1 cellular context compared by ENCODE assay signal in genomic region chr17:82734987-82735866, GRCh38.
A peak's percentile ranks its signal among the peaks of the same experiment; 100 is the strongest.
TF ChIP-seq lines count a peak whose summit lies in the region.

Gene FN3K (plus strand): TSS chr17:82735615. CDS start chr17:82735637, 22 bp downstream.

TF ChIP-seq in H1, 55 proteins besides CTCF, POLR2A, EP300 and RAD21 (continued from another document):
- no peak for TF ChIP-seq CHD7 (IDR thresholded peaks at IDR 0.05; ENCODE audit: insufficient replicate concordance, low read length)
- TF ChIP-seq TAF7 (optimal IDR thresholded peaks at IDR 0.05; ENCODE audit: borderline replicate concordance, low read depth, low read length), result peak; percentile 49
- TF ChIP-seq SP1 (IDR thresholded peaks at IDR 0.05; ENCODE audit: low read depth, low read length), result no peak
- TF ChIP-seq KDM5A (IDR thresholded peaks at IDR 0.05; ENCODE audit: low read length), result no peak
- peak; percentile 70 for TF ChIP-seq ASH2L (IDR thresholded peaks at IDR 0.05; ENCODE audit: low read length)
- TF ChIP-seq CREB1 (IDR thresholded peaks at IDR 0.05), result peak; percentile 88
- no peak for TF ChIP-seq BACH1 (IDR thresholded peaks at IDR 0.05; ENCODE audit: low read length)
- TF ChIP-seq PHF8 (conservative IDR thresholded peaks at IDR 0.05; ENCODE audit: low read depth, low read length), result peak; percentile 88
- TF ChIP-seq KDM4A (IDR thresholded peaks at IDR 0.05; ENCODE audit: low read depth, low read length, severe bottlenecking), result peak; percentile 86
- TF ChIP-seq USF2 (IDR thresholded peaks at IDR 0.05; ENCODE audit: low read length), result no peak
- no peak; the same call in 1 of the 2 replicates for TF ChIP-seq POLR2AphosphoS5 (IDR thresholded peaks at IDR 0.05; ENCODE audit: low read depth, low read length)
- no peak for TF ChIP-seq FOSL1 (IDR thresholded peaks at IDR 0.05; ENCODE audit: insufficient read depth, low read depth, low read length)
- TF ChIP-seq RBBP5 (IDR thresholded peaks at IDR 0.05; ENCODE audit: borderline replicate concordance, low read depth, low read length), result peak; percentile 72; the same call in 1 of the 2 replicates
- TF ChIP-seq MAFK (IDR thresholded peaks at IDR 0.05; ENCODE audit: low read depth, low read length), result no peak
- TF ChIP-seq SUZ12 (IDR thresholded peaks at IDR 0.05; ENCODE audit: low read length), result no peak
- 0 out of 2 replicates have a peak, but pooled peaks have one; percentile 41 for TF ChIP-seq TAF1 (IDR thresholded peaks at IDR 0.05; ENCODE audit: low read depth, low read length)
- no peak for TF ChIP-seq NANOG (IDR thresholded peaks at IDR 0.05; ENCODE audit: insufficient read depth, low read depth, low read length, poor library complexity, severe bottlenecking)
- TF ChIP-seq E2F6 (IDR thresholded peaks at IDR 0.05), result peak; percentile 3; the same call in 1 of the 2 replicates
- TF ChIP-seq SP2 (IDR thresholded peaks at IDR 0.05; ENCODE audit: low read length), result no peak
- no peak for TF ChIP-seq YY1 (IDR thresholded peaks at IDR 0.05; ENCODE audit: low read depth, low read length)
- no peak for TF ChIP-seq JUND (IDR thresholded peaks at IDR 0.05; ENCODE audit: low read length)
- peak; percentile 36; the same call in 1 of the 2 replicates for TF ChIP-seq TBP (IDR thresholded peaks at IDR 0.05; ENCODE audit: low read depth, low read length)
